9 cellular contexts compared by ENCODE assay signal in genomic region chr13:48975101-48975925, GRCh38. TPM values are rescaled to one million over a fixed set of nuclear protein-coding genes. Genes with fewer than 3 reads are reported as not detected.
DNase-seq lines count a peak whose midpoint lies in the region; ATAC-seq, FAIRE-seq and TF ChIP-seq lines count a peak whose summit lies in the region.
"Had no signal": no experiment of that assay in that cellular context is flagged by ENCODE, and none has a peak within 500 bp of the region (broad histone marks: within the 10 kb centered on the region; RNA-seq: fewer than 3 reads in every experiment).

TSS of gene FNDC3A (plus strand) at chr13:48975912. CDS start at chr13:49006191, 30,279 bp downstream.

- H3K27ac ChIP-seq in A549, result peak within 1 kb of the TSS; percentile 97 to 99
- H3K27ac ChIP-seq in muscle layer of colon (ENCODE audit: low read depth, low read length), result peak within 1 kb of the TSS; percentile 96

- TF ChIP-seq EP300 in A549 (IDR thresholded peaks at IDR 0.05), result no peak

- no peaks in the 10 kb centered on the region for H3K36me3 ChIP-seq in muscle layer of colon (ENCODE audit: insufficient read depth, low read length)

- CTCF ChIA-PET in A549 (lab: Yijun Ruan, JAX), result no interaction called here

- H3K9me3 ChIP-seq in A549 (peaks cover 29% of the 10 kb centered on the region), muscle layer of colon (ENCODE audit: low read length) (no peaks in the 10 kb centered on the region)

- TF ChIP-seq CTCF in A549 (IDR thresholded peaks at IDR 0.05) (no peak), GM12875 (IDR thresholded peaks at IDR 0.05; ENCODE audit: borderline replicate concordance, insufficient read depth, low read depth, low read length) (no peak)

- H3K4me3 ChIP-seq in A549 (peak within 1 kb of the TSS; percentile 73), GM12875 (ENCODE audit: low read depth, low read length) (peak within 1 kb of the TSS; percentile 74), muscle layer of colon (ENCODE audit: low read depth in 1 of 2, low read length in 2 of 2) (peak within 1 kb of the TSS; percentile 79 to 85)

- POLR2A ChIA-PET in A549 (lab: Yijun Ruan, JAX), result interaction anchor here (1.1 to 2.6 kb wide), 8 partner anchors 46 to 453 kb away, joined by 3 to 18 read pairs (median 7); no protein-coding TSS in a partner anchor

- no peaks in the 10 kb centered on the region for H3K27me3 ChIP-seq in muscle layer of colon (ENCODE audit: control insufficient read depth in 1 of 2, insufficient read depth in 2 of 2, low read length in 2 of 2)

- peak within 1 kb of the TSS; percentile 78 for H3K4me2 ChIP-seq in A549

- 48% methylated on average over 19 of the region's 63 CpGs for WGBS in A549 (ENCODE audit: missing lambda C conversion rate)

- ATAC-seq in A549 (peak; percentile 71 to 82), HG03064 (IDR thresholded peaks at IDR 0.05; ENCODE audit: low read depth, unreplicated experiment) (peak; percentile 9), esophagus mucosa (peak; percentile 68)
- ATAC-seq in stimulated activated naive CD8-positive, alpha-beta T cell treated with anti-CD3 and anti-CD28 coated beads, Interleukin-15, Interleukin-2, amounts not matched to agents 100 U/mL and 50 U/mL, for 24 hours, result peak; percentile 22

- DNase-seq in A549 (ENCODE audit: low read depth in 1 of 2, low spot score in 1 of 2), result peak; percentile 44 to 68
- peak; percentile 58 for DNase-seq in NCI-H748 treated with DMSO at 0.1 percent for 48 hours (lab: John Stamatoyannopoulos, UW)
- DNase-seq in activated CD8-positive, alpha-beta memory T cell treated with anti-CD3 and anti-CD28 coated beads, Interleukin-2, amount 50 U/mL, for 4 hours, result peak; percentile 83
- peak; percentile 35 for DNase-seq in stimulated activated naive CD8-positive, alpha-beta T cell treated with anti-CD3 and anti-CD28 coated beads, Interleukin-15, Interleukin-2, amounts not matched to agents 100 U/mL and 50 U/mL, for 24 hours

- H3K4me1 ChIP-seq in A549, result peaks cover 28% of the 10 kb centered on the region; the same call in 2 of the 3 replicates
- H3K4me1 ChIP-seq in muscle layer of colon (ENCODE audit: insufficient read depth, low read length), result peaks cover 28% of the 10 kb centered on the region

- FAIRE-seq in A549 (lab: Jason Lieb, UNC), result no peak
- FAIRE-seq: TTC549 had no signal

- TF ChIP-seq POLR2A in A549 (IDR thresholded peaks at IDR 0.05; ENCODE audit: low read length), result no peak

- H3K9ac ChIP-seq in muscle layer of colon (ENCODE audit: low read length), result peak within 1 kb of the TSS; percentile 80

- peak in 1 of 2 experiments; percentile 18; a peak in 1 of 5 replicates for TF ChIP-seq RAD21 in A549 (conservative IDR thresholded peaks at IDR 0.05 in 1 of 2, IDR thresholded peaks at IDR 0.05 in 1 of 2)

TF ChIP-seq in A549, 52 proteins besides CTCF, POLR2A, EP300 and RAD21:
- TF ChIP-seq PHF8 (IDR thresholded peaks at IDR 0.05; ENCODE audit: borderline replicate concordance, low read depth) (peak; percentile 26; the same call in 1 of the 2 replicates), MYC (IDR thresholded peaks at IDR 0.05; ENCODE audit: borderline replicate concordance, low read length) (peak; percentile 44; the same call in 1 of the 2 replicates), HOXB5 (CRISPR knock-in tag; IDR thresholded peaks at IDR 0.05) (0 out of 2 replicates have a peak, but pooled peaks have one; percentile 29), ATOH8 (CRISPR knock-in tag; IDR thresholded peaks at IDR 0.05; ENCODE audit: low read depth) (no peak), MAX (IDR thresholded peaks at IDR 0.05) (peak; percentile 22; the same call in 1 of the 2 replicates)

RNA-seq across cellular contexts. Expression of gene FNDC3A, which starts in this region (rescaled TPM):
- 31.4 and 32.6 TPM in 2 replicates for polyA plus RNA-seq in A549 (2011; rRNA removed)
- 5.7 and 6.8 TPM in 2 replicates for polyA plus RNA-seq in A549 (2012; cell fraction: cytosol; rRNA removed)
- 6.0 and 9.2 TPM in 2 replicates for polyA plus RNA-seq in A549 (2012; cell fraction: nucleus; rRNA removed)
- polyA plus RNA-seq in A549 (2017; fragmentation: RNase III; extraction: RNeasy Plus Mini Kit Qiagen cat#74134 plus additional on column Dnase treatment), result 16.0 TPM in 3 replicates
- 37.5 and 49.6 TPM in 2 replicates for polyA minus RNA-seq in A549 (2011; rRNA and poly(A)+ RNA removed)
- 12.8 TPM for total RNA-seq in esophagus mucosa

Comparison
In these comparisons a context has a peak if more than half of its experiments do, and no peak if none do; other contexts are left out.
1. Peak in every context shown above with its lines: DNase-seq, ATAC-seq, H3K4me3 ChIP-seq and H3K27ac ChIP-seq.
2. ATAC-seq: peak in every context shown above with its lines; median percentile 76 in A549; 68 in esophagus mucosa; 22 in stimulated activated naive CD8-positive, alpha-beta T cell treated with anti-CD3 and anti-CD28 coated beads, Interleukin-15, Interleukin-2, amounts not matched to agents 100 U/mL and 50 U/mL, for 24 hours; 9 in HG03064.